13 cellular contexts compared by ENCODE assay signal in genomic region chr16:87498324-87499188, GRCh38.
"Had no signal": no experiment of that assay in that cellular context is flagged by ENCODE, and none has a peak within 500 bp of the region (broad histone marks: within the 10 kb centered on the region; RNA-seq: fewer than 3 reads in every experiment).

No MANE protein-coding gene starts in this region.

- H3K4me3 ChIP-seq: esophagus muscularis mucosa, pancreas, transverse colon had no signal

- DNase-seq: activated CD4-positive, alpha-beta memory T cell treated with anti-CD3 and anti-CD28 coated beads for 36 hours; activated CD4-positive, alpha-beta T cell treated with anti-CD3 and anti-CD28 coated beads for 1 hour; activated effector memory CD4-positive, alpha-beta T cell treated with anti-CD3 and anti-CD28 coated beads, Interleukin-2, amount 50 U/mL, for 16 hours; activated T-cell treated with anti-CD3 and anti-CD28 coated beads, Interleukin-2, amount 50 U/mL, for 4 hours; cerebellar nuclear complex; mesendoderm; pancreas; small intestine; stimulated activated naive B cell treated with anti-CD40 and anti-IgM and Interleukin-4, amounts not matched to agents 10 μg/mL and 1 μg/mL and 100 μg/mL, for 72 hours; T-helper 9 cell; transverse colon had no signal

- H3K9me3 ChIP-seq: esophagus muscularis mucosa, pancreas, transverse colon had no signal

- H3K27me3 ChIP-seq: esophagus muscularis mucosa, pancreas, transverse colon had no signal

- ATAC-seq: activated naive CD4-positive, alpha-beta T cell treated with anti-CD3 and anti-CD28 coated beads, Interleukin-2, amount 50 U/mL, for 72 hours; activated T-cell treated with anti-CD3 and anti-CD28 coated beads, Interleukin-2, amount 50 U/mL, for 4 hours; pancreas; stimulated activated naive B cell treated with anti-CD40 and anti-IgM and Interleukin-4, amounts not matched to agents 10 μg/mL and 1 μg/mL and 100 μg/mL, for 72 hours had no signal

- H3K36me3 ChIP-seq: esophagus muscularis mucosa, pancreas, transverse colon had no signal

- H3K27ac ChIP-seq: esophagus muscularis mucosa, pancreas had no signal

- FAIRE-seq: pancreas, small intestine had no signal
